In genomic region chr1:161408404-161409085, GRCh38 we compare ENCODE assay signal across 24 cellular contexts. TPM values are rescaled to one million over a fixed set of nuclear protein-coding genes. Genes with fewer than 3 reads are reported as not detected.
"Had no signal": no experiment of that assay in that cellular context is flagged by ENCODE, and none has a peak within 500 bp of the region (broad histone marks: within the 10 kb centered on the region; RNA-seq: fewer than 3 reads in every experiment).

No MANE protein-coding gene starts in this region.

- DNase-seq: activated CD4-positive, alpha-beta T cell treated with anti-CD3 and anti-CD28 coated beads for 36 hours; activated CD4-positive, alpha-beta T cell treated with anti-CD3 and anti-CD28 coated beads, Interleukin-2, amount 50 U/mL, for 1 hour; activated CD8-positive, alpha-beta T cell treated with anti-CD3 and anti-CD28 coated beads, Interleukin-2, amount 10 ng/mL, durations not matched to agents 7 days and 5 days; activated gamma-delta T cell treated with Interleukin-2 at 50 U/mL for 16 hours; activated naive CD8-positive, alpha-beta T cell treated with anti-CD3 and anti-CD28 coated beads for 36 hours; activated T-cell treated with anti-CD3 and anti-CD28 coated beads, Interleukin-2, amount 50 U/mL, for 4 hours; caudate nucleus; Karpas-422; MM.1S; NCI-H1105; NCI-H1436; NCI-H1694 treated with DMSO at 0.1 percent for 48 hours; NCI-H2029 treated with DMSO at 0.1 percent for 48 hours; NCI-H345; NCI-H510A treated with DMSO at 0.1 percent for 48 hours; NCI-H69; PC-3; SIG-M5; T-helper 1 cell had no signal

- H3K4me3 Mint-ChIP-seq: activated CD4-positive, alpha-beta T cell treated with anti-CD3 and anti-CD28 coated beads for 36 hours; activated CD8-positive, alpha-beta T cell treated with anti-CD3 and anti-CD28 coated beads, Interleukin-2, amount 10 ng/mL, durations not matched to agents 7 days and 5 days; activated naive CD4-positive, alpha-beta T cell treated with anti-CD3 and anti-CD28 coated beads, Interleukin-2, amount 10 ng/mL, durations not matched to agents 7 days and 5 days; activated naive CD8-positive, alpha-beta T cell treated with anti-CD3 and anti-CD28 coated beads for 36 hours had no signal

- H3K27ac ChIP-seq: VCaP had no signal

- H3K27ac Mint-ChIP-seq: activated CD8-positive, alpha-beta T cell treated with anti-CD3 and anti-CD28 coated beads, Interleukin-2, amount 10 ng/mL, durations not matched to agents 7 days and 5 days; activated naive CD8-positive, alpha-beta T cell treated with anti-CD3 and anti-CD28 coated beads for 36 hours had no signal

- H3K9me3 Mint-ChIP-seq: activated naive CD4-positive, alpha-beta T cell treated with anti-CD3 and anti-CD28 coated beads, Interleukin-2, amount 10 ng/mL, durations not matched to agents 7 days and 5 days; activated T-helper 2 cell treated with anti-CD3 and anti-CD28 coated beads, Interferon-gamma antibody, Interleukin-2, Interleukin-4, amounts not matched to agents 10 μg/mL and 5 μg/mL and 100 μg/mL, durations not matched to agents 14 hours and 24 hours and 36 hours had no signal

- ATAC-seq: activated CD4-positive, alpha-beta T cell treated with anti-CD3 and anti-CD28 coated beads for 36 hours; activated CD8-positive, alpha-beta T cell treated with anti-CD3 and anti-CD28 coated beads, Interleukin-2, amount 10 ng/mL, durations not matched to agents 7 days and 5 days; activated T-cell treated with anti-CD3 and anti-CD28 coated beads, Interleukin-2, amount 50 U/mL, for 4 hours; PC-3 had no signal

RNA-seq across cellular contexts. Expression of gene CFAP126, which starts 40.9 kb away (rescaled TPM):
- total RNA-seq: activated CD4-positive, alpha-beta T cell treated with anti-CD3 and anti-CD28 coated beads for 36 hours; activated CD8-positive, alpha-beta T cell treated with anti-CD3 and anti-CD28 coated beads, Interleukin-2, amount 10 ng/mL, durations not matched to agents 7 days and 5 days; activated naive CD8-positive, alpha-beta T cell treated with anti-CD3 and anti-CD28 coated beads for 36 hours; activated T-cell treated with anti-CD3 and anti-CD28 coated beads, Interleukin-2, amount 50 U/mL, for 4 hours; activated T-helper 2 cell treated with anti-CD3 and anti-CD28 coated beads, Interferon-gamma antibody, Interleukin-2, Interleukin-4, amounts not matched to agents 10 μg/mL and 5 μg/mL and 100 μg/mL, durations not matched to agents 14 hours and 24 hours and 36 hours; chondrocyte; PC-3; T-helper 2 cell treated with Interferon-gamma antibody and Interleukin-4, amounts not matched to agents 100 ng/mL and 5 ng/mL, for 36 hours had no signal
